In genomic region chr9:16414451-16414850, GRCh38 we compare ENCODE assay signal across 1 cellular context.
TF ChIP-seq lines count a peak whose summit lies in the region.

No MANE protein-coding gene starts in this region.

TF ChIP-seq in IMR-90, 13 proteins besides CTCF, POLR2A, EP300 and RAD21 (continued from another document):
- TF ChIP-seq RCOR1 (IDR thresholded peaks at IDR 0.05; ENCODE audit: insufficient replicate concordance, low read length) (no peak), NFE2L2 (IDR thresholded peaks at IDR 0.05; ENCODE audit: low read depth, low read length) (no peak), SMC3 (IDR thresholded peaks at IDR 0.05; ENCODE audit: low read depth, low read length) (no peak), RFX5 (IDR thresholded peaks at IDR 0.05; ENCODE audit: low read depth, low read length) (no peak), ELK1 (IDR thresholded peaks at IDR 0.05; ENCODE audit: borderline replicate concordance, low read depth, low read length) (no peak), CHD1 (IDR thresholded peaks at IDR 0.05; ENCODE audit: low read depth, low read length) (no peak), MXI1 (IDR thresholded peaks at IDR 0.05; ENCODE audit: borderline replicate concordance, low read depth, low read length) (no peak)
